In genomic region chr7:87984088-87984487, GRCh38 we compare ENCODE assay signal across 19 cellular contexts.
"Had no signal": no experiment of that assay in that cellular context is flagged by ENCODE, and none has a peak within 500 bp of the region (broad histone marks: within the 10 kb centered on the region; RNA-seq: fewer than 3 reads in every experiment).

No MANE protein-coding gene starts in this region.

- H3K27me3 ChIP-seq: colonic mucosa, heart right ventricle, right atrium auricular region, sigmoid colon, stomach, transverse colon had no signal

- DNase-seq: colonic mucosa; dermis blood vessel endothelial cell; heart right ventricle; hypothalamus; islet precursor cell; mammary epithelial cell; mucosa of descending colon; natural killer cell; posterior cingulate gyrus; sigmoid colon; small intestine; stimulated activated CD4-positive, alpha-beta T cell treated with anti-CD3 and anti-CD28 coated beads, Interleukin-12 subunit alpha, Interleukin-12 subunit beta, amount 100 ng/mL, for 4 hours; stimulated activated naive CD4-positive, alpha-beta T cell; stomach; substantia nigra; transverse colon had no signal

- ATAC-seq: heart right ventricle, left lobe of liver, mucosa of descending colon, natural killer cell had no signal

- H3K4me3 ChIP-seq: colonic mucosa, heart right ventricle, mucosa of descending colon, right atrium auricular region, sigmoid colon, stomach, thoracic aorta, transverse colon had no signal

- H3K27ac ChIP-seq: colonic mucosa, heart right ventricle, right atrium auricular region, sigmoid colon, stomach, thoracic aorta, transverse colon had no signal

- H3K4me1 ChIP-seq: colonic mucosa, heart right ventricle, right atrium auricular region, sigmoid colon, stomach, transverse colon had no signal

- H3K9me3 ChIP-seq: colonic mucosa, heart right ventricle, mucosa of descending colon, right atrium auricular region, sigmoid colon, stomach, thoracic aorta, transverse colon had no signal

- H3K36me3 ChIP-seq: colonic mucosa, heart right ventricle, right atrium auricular region, sigmoid colon, stomach, thoracic aorta, transverse colon had no signal
